Comparison of ENCODE assay signal across 10 cellular contexts in genomic region chr4:38387348-38387747, GRCh38.
DNase-seq lines count a peak whose midpoint lies in the region; ATAC-seq and TF ChIP-seq lines count a peak whose summit lies in the region.
"Had no signal": no experiment of that assay in that cellular context is flagged by ENCODE, and none has a peak within 500 bp of the region (broad histone marks: within the 10 kb centered on the region; RNA-seq: fewer than 3 reads in every experiment).

No MANE protein-coding gene starts in this region.

- POLR2A ChIA-PET in GM10248 (lab: Yijun Ruan, JAX) = no interaction called here

- peak overlapping the region; percentile 27 for H3K27ac ChIP-seq in hepatocyte
- H3K27ac ChIP-seq in suprapubic skin = peak overlapping the region; percentile 44

- peaks cover 1% of the 10 kb centered on the region for H3K27me3 Mint-ChIP-seq in activated T-helper 2 cell treated with anti-CD3 and anti-CD28 coated beads, Interferon-gamma antibody, Interleukin-2, Interleukin-4, amounts not matched to agents 10 μg/mL and 5 μg/mL and 100 μg/mL, durations not matched to agents 14 hours and 24 hours and 36 hours (ENCODE audit: low read depth)

- no peaks in the 10 kb centered on the region for H3K4me1 Mint-ChIP-seq in activated T-helper 2 cell treated with anti-CD3 and anti-CD28 coated beads, Interferon-gamma antibody, Interleukin-2, Interleukin-4, amounts not matched to agents 10 μg/mL and 5 μg/mL and 100 μg/mL, durations not matched to agents 14 hours and 24 hours and 36 hours (ENCODE audit: low read depth)

- TF ChIP-seq CTCF in astrocyte of the cerebellum (IDR thresholded peaks at IDR 0.05; ENCODE audit: low read depth, low read length, missing control alignments) = no peak
- TF ChIP-seq CTCF in hepatocyte (IDR thresholded peaks at IDR 0.05; ENCODE audit: poor library complexity) = no peak
- TF ChIP-seq CTCF in suprapubic skin (IDR thresholded peaks at IDR 0.05) = no peak
- no peak for TF ChIP-seq CTCF in GM10248 (IDR thresholded peaks at IDR 0.05; ENCODE audit: control extremely low read depth, extremely low read depth, low read depth, missing control alignments)

- no peaks in the 10 kb centered on the region for H4K20me1 ChIP-seq in hepatocyte (ENCODE audit: insufficient read depth, poor library complexity, severe bottlenecking)

- H3K9me3 ChIP-seq in hepatocyte (ENCODE audit: low read depth) (no peaks in the 10 kb centered on the region), suprapubic skin (no peaks in the 10 kb centered on the region)

- no peak overlapping the region for H3K4me3 Mint-ChIP-seq in activated T-helper 2 cell treated with anti-CD3 and anti-CD28 coated beads, Interferon-gamma antibody, Interleukin-2, Interleukin-4, amounts not matched to agents 10 μg/mL and 5 μg/mL and 100 μg/mL, durations not matched to agents 14 hours and 24 hours and 36 hours (ENCODE audit: low read depth)

- H3K36me3 Mint-ChIP-seq in activated T-helper 2 cell treated with anti-CD3 and anti-CD28 coated beads, Interferon-gamma antibody, Interleukin-2, Interleukin-4, amounts not matched to agents 10 μg/mL and 5 μg/mL and 100 μg/mL, durations not matched to agents 14 hours and 24 hours and 36 hours (ENCODE audit: low read depth) = peaks cover 2% of the 10 kb centered on the region

- H3K4me3 ChIP-seq in astrocyte of the cerebellum (ENCODE audit: low read depth, low read length) (no peak overlapping the region), hepatocyte (no peak overlapping the region), suprapubic skin (no peak overlapping the region)

- H3K27me3 ChIP-seq in hepatocyte (no peaks in the 10 kb centered on the region), suprapubic skin (no peaks in the 10 kb centered on the region)

- peak; percentile 1 for DNase-seq in NCI-H128 (lab: John Stamatoyannopoulos, UW; ENCODE audit: unreplicated experiment)
- peak; percentile 15 for DNase-seq in astrocyte of the cerebellum (ENCODE audit: low read depth)
- DNase-seq in hepatocyte (ENCODE audit: low spot score) = peak; percentile 73
- peak; percentile 77 to 82 for DNase-seq in suprapubic skin (ENCODE audit: low spot score in 2 of 2)
- no peak for DNase-seq in activated T-helper 2 cell treated with anti-CD3 and anti-CD28 coated beads, Interferon-gamma antibody, Interleukin-2, Interleukin-4, amounts not matched to agents 10 μg/mL and 5 μg/mL and 100 μg/mL, durations not matched to agents 14 hours and 24 hours and 36 hours (ENCODE audit: low spot score)
- no peak for DNase-seq in GM10248 (ENCODE audit: extremely low spot score)
- DNase-seq in stimulated activated CD4-positive, alpha-beta T cell treated with anti-CD3 and anti-CD28 coated beads, Interleukin-15, amount 100 ng/mL, for 24 hours = no peak
- DNase-seq: KG1 had no signal

- intact Hi-C loops in activated T-helper 2 cell treated with anti-CD3 and anti-CD28 coated beads, Interferon-gamma antibody, Interleukin-2, Interleukin-4, amounts not matched to agents 10 μg/mL and 5 μg/mL and 100 μg/mL, durations not matched to agents 14 hours and 24 hours and 36 hours (cut with micrococcal nuclease) = no loop called here

- no peak overlapping the region for H3K4me2 ChIP-seq in hepatocyte

- TF ChIP-seq EP300 in suprapubic skin (IDR thresholded peaks at IDR 0.05) = no peak

- no peak for ATAC-seq in HG02678 (IDR thresholded peaks at IDR 0.05; ENCODE audit: unreplicated experiment)
- ATAC-seq: Panc1 had no signal

- H3K4me1 ChIP-seq in hepatocyte (ENCODE audit: insufficient read depth) (peaks cover 33% of the 10 kb centered on the region), suprapubic skin (peaks cover 61% of the 10 kb centered on the region)

- in situ Hi-C loops in astrocyte of the cerebellum (cut with HindIII; ENCODE audit: low sequenced_read_pairs) = no loop called here

- no peaks in the 10 kb centered on the region for H3K36me3 ChIP-seq in hepatocyte (replicated peaks; ENCODE audit: insufficient read depth, low read depth)
- no peaks in the 10 kb centered on the region for H3K36me3 ChIP-seq in suprapubic skin

- WGBS in hepatocyte (ENCODE audit: low lambda C conversion rate, missing lambda C conversion rate) = 79% methylated on average over 1 of the region's 1 CpG
- 38% methylated on average over 1 of the region's 1 CpG for WGBS in suprapubic skin

- peaks cover 28% of the 10 kb centered on the region for H3K9me3 Mint-ChIP-seq in activated T-helper 2 cell treated with anti-CD3 and anti-CD28 coated beads, Interferon-gamma antibody, Interleukin-2, Interleukin-4, amounts not matched to agents 10 μg/mL and 5 μg/mL and 100 μg/mL, durations not matched to agents 14 hours and 24 hours and 36 hours

- H3K27ac Mint-ChIP-seq in activated T-helper 2 cell treated with anti-CD3 and anti-CD28 coated beads, Interferon-gamma antibody, Interleukin-2, Interleukin-4, amounts not matched to agents 10 μg/mL and 5 μg/mL and 100 μg/mL, durations not matched to agents 14 hours and 24 hours and 36 hours = no peak overlapping the region

- CTCF ChIA-PET in GM10248 (lab: Yijun Ruan, JAX) = interaction anchor here (1.0 to 1.5 kb wide), 3 partner anchors 20 to 131 kb away, joined by 3 read pairs; no protein-coding TSS in a partner anchor

- no peaks in the 10 kb centered on the region for H3K9me2 ChIP-seq in hepatocyte (replicated peaks; ENCODE audit: insufficient read depth)

- no peak overlapping the region for H2AFZ ChIP-seq in hepatocyte

- H3K79me2 ChIP-seq in hepatocyte = no peaks in the 10 kb centered on the region

- TF ChIP-seq POLR2A in suprapubic skin (IDR thresholded peaks at IDR 0.05) = no peak

Comparison
In these comparisons a context has a peak if more than half of its experiments do, and no peak if none do; other contexts are left out.
1. DNase-seq: peak in NCI-H128 (single experiment), astrocyte of the cerebellum (single experiment), hepatocyte (single experiment) and suprapubic skin (2 of 2); none in activated T-helper 2 cell treated with anti-CD3 and anti-CD28 coated beads, Interferon-gamma antibody, Interleukin-2, Interleukin-4, amounts not matched to agents 10 μg/mL and 5 μg/mL and 100 μg/mL, durations not matched to agents 14 hours and 24 hours and 36 hours (single experiment), GM10248 (single experiment) and stimulated activated CD4-positive, alpha-beta T cell treated with anti-CD3 and anti-CD28 coated beads, Interleukin-15, amount 100 ng/mL, for 24 hours (single experiment).